Comparison of ENCODE assay signal across 31 cellular contexts in genomic region chr2:238081150-238081549, GRCh38. TPM values are rescaled to one million over a fixed set of nuclear protein-coding genes. Genes with fewer than 3 reads are reported as not detected.
DNase-seq lines count a peak whose midpoint lies in the region; ATAC-seq and TF ChIP-seq lines count a peak whose summit lies in the region.
"Had no signal": no experiment of that assay in that cellular context is flagged by ENCODE, and none has a peak within 500 bp of the region (broad histone marks: within the 10 kb centered on the region; RNA-seq: fewer than 3 reads in every experiment).

No MANE protein-coding gene starts in this region.

- H3K9me3 Mint-ChIP-seq in activated CD8-positive, alpha-beta memory T cell treated with anti-CD3 and anti-CD28 coated beads, Interleukin-2, amount 10 ng/mL, durations not matched to agents 7 days and 5 days (ENCODE audit: low read depth): no peaks in the 10 kb centered on the region
- H3K9me3 Mint-ChIP-seq: activated naive CD4-positive, alpha-beta T cell treated with anti-CD3 and anti-CD28 coated beads for 36 hours had no signal

- H3K27me3 ChIP-seq in vagina: no peaks in the 10 kb centered on the region
- H3K27me3 ChIP-seq: adrenal gland, Peyer's patch, transverse colon had no signal

- no peak for TF ChIP-seq POLR2A in vagina (IDR thresholded peaks at IDR 0.05)

- H3K27ac Mint-ChIP-seq in activated CD8-positive, alpha-beta memory T cell treated with anti-CD3 and anti-CD28 coated beads, Interleukin-2, amount 10 ng/mL, durations not matched to agents 7 days and 5 days: no peak overlapping the region
- H3K27ac Mint-ChIP-seq: activated naive CD4-positive, alpha-beta T cell treated with anti-CD3 and anti-CD28 coated beads for 36 hours; naive thymus-derived CD4-positive, alpha-beta T cell had no signal

- peak; percentile 35 for DNase-seq in activated CD8-positive, alpha-beta memory T cell treated with anti-CD3 and anti-CD28 coated beads for 24 hours
- no peak for DNase-seq in activated CD8-positive, alpha-beta memory T cell treated with anti-CD3 and anti-CD28 coated beads, Interleukin-2, amount 10 ng/mL, durations not matched to agents 7 days and 5 days
- DNase-seq in NCI-H69 (lab: John Stamatoyannopoulos, UW): peak; percentile 7
- peak; percentile 33 for DNase-seq in globus pallidus (ENCODE audit: low spot score)
- DNase-seq in substantia nigra (lab: John Stamatoyannopoulos, UW): peak in 7 of 49 donors; percentile 13 to 39 (median 26)
- no peak for DNase-seq in vagina (ENCODE audit: extremely low spot score in 2 of 2)
- DNase-seq: ACHN; activated CD4-positive, CD25-positive, alpha-beta regulatory T cell treated with anti-CD3 and anti-CD28 coated beads, Interleukin-2, amount 50 U/mL, for 72 hours; Caco-2; GM23248; Karpas-422; left ventricle myocardium superior; midbrain; NCI-H1436 treated with DMSO at 0.1 percent for 48 hours; NCI-H2171; NCI-H526; occipital lobe; retina; SIG-M5; small intestine; T-helper 1 cell; transverse colon had no signal

- H3K36me3 Mint-ChIP-seq in activated CD8-positive, alpha-beta memory T cell treated with anti-CD3 and anti-CD28 coated beads, Interleukin-2, amount 10 ng/mL, durations not matched to agents 7 days and 5 days: peaks cover 55% of the 10 kb centered on the region

- H3K27ac ChIP-seq in substantia nigra (ENCODE audit: low read depth, low read length, poor library complexity, severe bottlenecking) (peak overlapping the region; percentile 68), vagina (no peak overlapping the region)
- H3K27ac ChIP-seq: adrenal gland, GM23248, Peyer's patch, transverse colon had no signal

- intact Hi-C loops in vagina (cut with DNase I): no loop called here

- no peak for TF ChIP-seq CTCF in vagina (IDR thresholded peaks at IDR 0.05)

- CTCF ChIA-PET in activated CD8-positive, alpha-beta memory T cell treated with anti-CD3 and anti-CD28 coated beads, Interleukin-2, amount 10 ng/mL, durations not matched to agents 7 days and 5 days (lab: Charles Lee): no interaction called here

- no peaks in the 10 kb centered on the region for H3K4me1 ChIP-seq in vagina
- H3K4me1 ChIP-seq: adrenal gland, Caco-2, Peyer's patch, transverse colon had no signal

- ATAC-seq in activated CD8-positive, alpha-beta memory T cell treated with anti-CD3 and anti-CD28 coated beads, Interleukin-2, amount 10 ng/mL, durations not matched to agents 7 days and 5 days: no peak
- ATAC-seq in GM19452 (IDR thresholded peaks at IDR 0.05; ENCODE audit: unreplicated experiment) (no peak), GM18870 (IDR thresholded peaks at IDR 0.05; ENCODE audit: unreplicated experiment) (no peak)
- ATAC-seq: left ventricle myocardium superior; naive thymus-derived CD4-positive, alpha-beta T cell had no signal

- H3K4me3 ChIP-seq in vagina: no peak overlapping the region
- H3K4me3 ChIP-seq: adrenal gland, GM23248, Peyer's patch, transverse colon had no signal

- H3K27me3 Mint-ChIP-seq in activated CD8-positive, alpha-beta memory T cell treated with anti-CD3 and anti-CD28 coated beads, Interleukin-2, amount 10 ng/mL, durations not matched to agents 7 days and 5 days: no peaks in the 10 kb centered on the region
- H3K27me3 Mint-ChIP-seq: brain; naive thymus-derived CD4-positive, alpha-beta T cell had no signal

- no peak overlapping the region for H3K4me3 Mint-ChIP-seq in activated CD8-positive, alpha-beta memory T cell treated with anti-CD3 and anti-CD28 coated beads, Interleukin-2, amount 10 ng/mL, durations not matched to agents 7 days and 5 days
- H3K4me3 Mint-ChIP-seq: activated naive CD4-positive, alpha-beta T cell treated with anti-CD3 and anti-CD28 coated beads for 36 hours; brain; naive thymus-derived CD4-positive, alpha-beta T cell had no signal

- H3K4me1 Mint-ChIP-seq in activated CD8-positive, alpha-beta memory T cell treated with anti-CD3 and anti-CD28 coated beads, Interleukin-2, amount 10 ng/mL, durations not matched to agents 7 days and 5 days: no peaks in the 10 kb centered on the region

- no peaks in the 10 kb centered on the region for H3K9me3 ChIP-seq in vagina
- H3K9me3 ChIP-seq: adrenal gland, Caco-2, Peyer's patch, transverse colon had no signal

- peaks cover 0 to 22% of the 10 kb centered on the region in 2 donors for H3K36me3 ChIP-seq in vagina
- H3K36me3 ChIP-seq: transverse colon had no signal

RNA-seq across cellular contexts. Expression of gene ESPNL, which starts 19.0 kb away (rescaled TPM):
- under 1 TPM in 1 of 2 experiments, not detected in 1; 0.05 TPM for total RNA-seq in activated CD8-positive, alpha-beta memory T cell treated with anti-CD3 and anti-CD28 coated beads, Interleukin-2, amount 10 ng/mL, durations not matched to agents 7 days and 5 days
- 0.74 TPM for total RNA-seq in vagina
- total RNA-seq: Caco-2, left ventricle myocardium superior had no signal

RNA-seq across cellular contexts. Expression of gene SCLY, which starts 20.3 kb away (rescaled TPM):
- 10 to 100 TPM; 29.1 to 53.8 TPM for total RNA-seq in activated CD8-positive, alpha-beta memory T cell treated with anti-CD3 and anti-CD28 coated beads, Interleukin-2, amount 10 ng/mL, durations not matched to agents 7 days and 5 days
- 13.5 TPM for total RNA-seq in vagina

RNA-seq across cellular contexts. Expression of gene KLHL30, which starts 57.3 kb away (rescaled TPM):
- not detected for total RNA-seq in activated CD8-positive, alpha-beta memory T cell treated with anti-CD3 and anti-CD28 coated beads, Interleukin-2, amount 10 ng/mL, durations not matched to agents 7 days and 5 days
- 0.25 TPM for total RNA-seq in vagina
- total RNA-seq: activated CD8-positive, alpha-beta memory T cell treated with anti-CD3 and anti-CD28 coated beads for 36 hours; activated naive CD4-positive, alpha-beta T cell treated with anti-CD3 and anti-CD28 coated beads for 36 hours; cerebellum; naive thymus-derived CD4-positive, alpha-beta T cell had no signal

Comparison
In these comparisons a context has a peak if more than half of its experiments do, and no peak if none do; other contexts are left out.
1. DNase-seq: peak in activated CD8-positive, alpha-beta memory T cell treated with anti-CD3 and anti-CD28 coated beads for 24 hours (single experiment), NCI-H69 (single experiment) and globus pallidus (single experiment); none in activated CD8-positive, alpha-beta memory T cell treated with anti-CD3 and anti-CD28 coated beads, Interleukin-2, amount 10 ng/mL, durations not matched to agents 7 days and 5 days (single experiment) and vagina (0 of 2).